Comparison of ENCODE assay signal across 9 cellular contexts in the genomic region with DNA sequence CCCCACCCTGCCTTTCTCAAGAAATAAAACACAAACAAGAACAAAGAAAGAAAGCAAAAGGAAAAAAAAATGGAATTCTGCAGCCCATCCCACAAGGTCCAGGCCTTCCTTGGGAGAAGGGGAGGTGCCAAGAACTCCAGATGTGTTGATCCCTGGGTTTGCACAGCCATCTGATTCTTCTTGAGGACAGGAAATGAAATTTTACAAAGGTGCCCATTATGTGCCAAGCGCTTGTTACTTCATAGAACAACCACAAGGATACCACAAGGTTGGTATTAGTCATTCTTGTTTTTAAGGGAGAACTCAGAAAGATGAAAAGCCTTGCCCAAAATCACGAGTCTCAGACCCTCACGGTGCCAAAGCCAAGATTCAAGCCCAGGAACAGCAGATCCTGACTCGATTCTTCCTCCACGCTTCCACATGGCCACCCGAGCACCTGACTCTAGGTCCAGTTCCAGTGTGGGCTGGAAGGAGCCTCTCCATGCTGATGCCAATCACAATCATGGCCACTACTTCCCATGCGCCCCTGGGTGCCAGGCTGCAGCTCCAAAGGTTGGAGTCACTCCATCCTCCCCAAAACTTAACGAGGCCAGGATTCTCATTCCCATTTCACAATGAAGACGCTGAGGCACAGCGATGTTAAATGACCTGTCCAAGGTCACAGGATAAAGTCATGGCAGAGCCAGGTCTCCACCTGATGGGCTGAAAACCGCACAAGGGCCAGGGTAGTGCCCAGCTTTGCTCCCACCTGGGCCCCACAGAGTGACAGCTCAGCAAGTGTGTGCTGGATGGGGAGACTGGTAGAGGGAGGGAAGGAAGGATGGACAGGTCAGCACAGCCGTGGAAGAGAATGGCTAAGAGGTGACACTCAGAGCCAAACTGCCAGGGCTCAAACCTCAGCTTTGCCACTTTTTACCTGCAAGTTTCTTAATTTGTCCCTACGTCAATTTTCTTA.
A peak's percentile ranks its signal among the peaks of the same experiment; 100 is the strongest.
DNase-seq lines count a peak whose midpoint lies in the region; ATAC-seq and TF ChIP-seq lines count a peak whose summit lies in the region.
"Had no signal": no experiment of that assay in that cellular context is flagged by ENCODE, and none has a peak within 500 bp of the region (broad histone marks: within the 10 kb centered on the region; RNA-seq: fewer than 3 reads in every experiment).

No MANE protein-coding gene starts in this region.

- no peak for TF ChIP-seq POLR2A in gastroesophageal sphincter (IDR thresholded peaks at IDR 0.05)

- intact Hi-C loops in left ventricle myocardium superior (cut with micrococcal nuclease): loop anchor here (10.0 kb wide), 1 partner anchor 1697 kb away; no protein-coding TSS in a partner anchor

- H3K4me1 ChIP-seq in gastroesophageal sphincter: peaks cover 0 to 4% (median 0%) of the 10 kb centered on the region in 3 donors

- peaks cover 11% of the 10 kb centered on the region for H3K27me3 Mint-ChIP-seq in activated CD8-positive, alpha-beta T cell treated with anti-CD3 and anti-CD28 coated beads, Interleukin-2, amount 10 ng/mL, durations not matched to agents 7 days and 5 days (ENCODE audit: low read depth)

- H3K9me3 ChIP-seq in gastroesophageal sphincter: no peaks in the 10 kb centered on the region

- peak; percentile 44 for ATAC-seq in activated CD8-positive, alpha-beta T cell treated with anti-CD3 and anti-CD28 coated beads, Interleukin-2, amount 10 ng/mL, durations not matched to agents 7 days and 5 days
- ATAC-seq in HG03175 (IDR thresholded peaks at IDR 0.05; ENCODE audit: unreplicated experiment) (no peak), HG02938 (IDR thresholded peaks at IDR 0.05; ENCODE audit: unreplicated experiment) (no peak), left ventricle myocardium superior (no peak), gastroesophageal sphincter (no peak)

- no peak for TF ChIP-seq EP300 in gastroesophageal sphincter (IDR thresholded peaks at IDR 0.05)

- H3K27me3 ChIP-seq in gastroesophageal sphincter: no peaks in the 10 kb centered on the region
- H3K27me3 ChIP-seq: dorsolateral prefrontal cortex had no signal

- H3K27ac ChIP-seq in gastroesophageal sphincter: no peak overlapping the region
- H3K27ac ChIP-seq: dorsolateral prefrontal cortex had no signal

- peaks cover 21% of the 10 kb centered on the region for H3K4me1 Mint-ChIP-seq in activated CD8-positive, alpha-beta T cell treated with anti-CD3 and anti-CD28 coated beads, Interleukin-2, amount 10 ng/mL, durations not matched to agents 7 days and 5 days (ENCODE audit: low read depth)

- DNase-seq in AG10803 (ENCODE audit: low read depth): peak; percentile 65
- DNase-seq in Jurkat, Clone E6-1 (ENCODE audit: low read depth, low spot score): peak; percentile 53
- DNase-seq in activated CD8-positive, alpha-beta T cell treated with anti-CD3 and anti-CD28 coated beads, Interleukin-2, amount 10 ng/mL, durations not matched to agents 7 days and 5 days: no peak
- peak; percentile 2 for DNase-seq in germinal center (ENCODE audit: low spot score)
- DNase-seq in left ventricle myocardium superior: no peak

- no peaks in the 10 kb centered on the region for H3K9me3 Mint-ChIP-seq in activated CD8-positive, alpha-beta T cell treated with anti-CD3 and anti-CD28 coated beads, Interleukin-2, amount 10 ng/mL, durations not matched to agents 7 days and 5 days (ENCODE audit: insufficient read depth)

- H3K4me3 Mint-ChIP-seq in activated CD8-positive, alpha-beta T cell treated with anti-CD3 and anti-CD28 coated beads, Interleukin-2, amount 10 ng/mL, durations not matched to agents 7 days and 5 days: no peak overlapping the region

- H3K4me3 ChIP-seq in AG10803 (ENCODE audit: low read length) (no peak overlapping the region), gastroesophageal sphincter (no peak overlapping the region)
- no peak overlapping the region for H3K4me3 ChIP-seq in Jurkat, Clone E6-1 (ENCODE audit: low read length)

- CTCF ChIA-PET in activated CD8-positive, alpha-beta T cell treated with anti-CD3 and anti-CD28 coated beads, Interleukin-2, amount 10 ng/mL, durations not matched to agents 7 days and 5 days (lab: Charles Lee): interaction anchor here (0.6 to 8.0 kb wide), 44 partner anchors 9 to 1882 kb away, joined by 3 to 116 read pairs (median 5); a partner anchor contains a TSS

- TF ChIP-seq CTCF in AG10803 (conservative IDR thresholded peaks at IDR 0.05; ENCODE audit: low read length): no peak
- no peak for TF ChIP-seq CTCF in gastroesophageal sphincter (IDR thresholded peaks at IDR 0.05)

- POLR2A ChIA-PET in activated CD8-positive, alpha-beta T cell treated with anti-CD3 and anti-CD28 coated beads, Interleukin-2, amount 10 ng/mL, durations not matched to agents 7 days and 5 days (lab: Charles Lee): no interaction called here

- peak overlapping the region; percentile 8 for H3K27ac Mint-ChIP-seq in activated CD8-positive, alpha-beta T cell treated with anti-CD3 and anti-CD28 coated beads, Interleukin-2, amount 10 ng/mL, durations not matched to agents 7 days and 5 days

- no peaks in the 10 kb centered on the region for H3K36me3 ChIP-seq in gastroesophageal sphincter

- 81 to 89% methylated on average over 5 to 6 of the region's 13 CpGs for WGBS in gastroesophageal sphincter (ENCODE audit: low coverage in 1 of 2), 2 donors

- H3K36me3 Mint-ChIP-seq in activated CD8-positive, alpha-beta T cell treated with anti-CD3 and anti-CD28 coated beads, Interleukin-2, amount 10 ng/mL, durations not matched to agents 7 days and 5 days (ENCODE audit: low read depth): no peaks in the 10 kb centered on the region

Comparison
In these comparisons a context has a peak if more than half of its experiments do, and no peak if none do; other contexts are left out.
1. DNase-seq: peak in AG10803 (single experiment), Jurkat, Clone E6-1 (single experiment) and germinal center (single experiment); none in activated CD8-positive, alpha-beta T cell treated with anti-CD3 and anti-CD28 coated beads, Interleukin-2, amount 10 ng/mL, durations not matched to agents 7 days and 5 days (single experiment) and left ventricle myocardium superior (single experiment).